ENCODE assay signal across 8 cellular contexts in genomic region chr6:32954983-32955802, GRCh38. TPM values are rescaled to one million over a fixed set of nuclear protein-coding genes. Genes with fewer than 3 reads are reported as not detected.
A peak's percentile ranks its signal among the peaks of the same experiment; 100 is the strongest.
DNase-seq lines count a peak whose midpoint lies in the region; ATAC-seq and TF ChIP-seq lines count a peak whose summit lies in the region.

No MANE protein-coding gene starts in this region.

- TF ChIP-seq CTCF in RWPE2 (IDR thresholded peaks at IDR 0.05; ENCODE audit: poor library complexity, severe bottlenecking), result peak; percentile 6
- TF ChIP-seq CTCF in foreskin fibroblast (IDR thresholded peaks at IDR 0.05; ENCODE audit: low read depth, low read length), result peak; percentile 35

- intact Hi-C loops in Right ventricle myocardium superior (cut with DNase I), result no loop called here

- H3K4me3 ChIP-seq in RWPE2 (ENCODE audit: severe bottlenecking) (no peak overlapping the region), foreskin fibroblast (ENCODE audit: low read depth in 1 of 2, low read length in 2 of 2) (no peak overlapping the region)

- no peaks in the 10 kb centered on the region for H3K9me3 ChIP-seq in RWPE2 (ENCODE audit: severe bottlenecking)

- H3K27ac ChIP-seq in RWPE2 (ENCODE audit: poor library complexity, severe bottlenecking), result no peak overlapping the region

- H3K27me3 ChIP-seq in RWPE2 (ENCODE audit: insufficient read depth, poor library complexity, severe bottlenecking), result no peaks in the 10 kb centered on the region

- DNase-seq in stimulated activated CD4-positive, alpha-beta T cell treated with anti-CD3 and anti-CD28 coated beads, Interleukin-4, amount 100 ng/mL, for 24 hours, result peak; percentile 38
- no peak for DNase-seq in stimulated activated CD4-positive, alpha-beta T cell treated with anti-CD3 and anti-CD28 coated beads, Interleukin-2, amount 100 ng/mL, for 24 hours
- DNase-seq in RWPE2 (ENCODE audit: low spot score) (no peak), foreskin fibroblast (peak in 1 of 2 donors; percentile 33), Right ventricle myocardium superior (no peak), NCI-H1048 (lab: John Stamatoyannopoulos, UW) (no peak), CD1c-positive myeloid dendritic cell (ENCODE audit: extremely low spot score) (no peak)

- ATAC-seq in RWPE2 (ENCODE audit: low read depth), result no peak
- no peak for ATAC-seq in GM21529 (IDR thresholded peaks at IDR 0.05; ENCODE audit: unreplicated experiment)
- ATAC-seq in Right ventricle myocardium superior (ENCODE audit: poor library complexity), result no peak

- H3K36me3 ChIP-seq in RWPE2 (ENCODE audit: low read depth), result no peaks in the 10 kb centered on the region

- no peaks in the 10 kb centered on the region for H3K4me1 ChIP-seq in RWPE2 (ENCODE audit: insufficient read depth, poor library complexity, severe bottlenecking)

RNA-seq across cellular contexts. Expression of gene HLA-DMA, which starts 2.3 kb away (rescaled TPM):
- total RNA-seq in Right ventricle myocardium superior, result 16.3 TPM

RNA-seq across cellular contexts. Expression of gene BRD2, which starts 13.2 kb away (rescaled TPM):
- 62.6 TPM for total RNA-seq in Right ventricle myocardium superior

RNA-seq across cellular contexts. Expression of gene HLA-DMB, which starts 14.4 kb away (rescaled TPM):
- 10.4 TPM for total RNA-seq in Right ventricle myocardium superior

RNA-seq across cellular contexts. Expression of gene HLA-DOA, which starts 54.2 kb away (rescaled TPM):
- total RNA-seq in Right ventricle myocardium superior, result 1.2 TPM
